20 cellular contexts compared by ENCODE assay signal in the genomic region with DNA sequence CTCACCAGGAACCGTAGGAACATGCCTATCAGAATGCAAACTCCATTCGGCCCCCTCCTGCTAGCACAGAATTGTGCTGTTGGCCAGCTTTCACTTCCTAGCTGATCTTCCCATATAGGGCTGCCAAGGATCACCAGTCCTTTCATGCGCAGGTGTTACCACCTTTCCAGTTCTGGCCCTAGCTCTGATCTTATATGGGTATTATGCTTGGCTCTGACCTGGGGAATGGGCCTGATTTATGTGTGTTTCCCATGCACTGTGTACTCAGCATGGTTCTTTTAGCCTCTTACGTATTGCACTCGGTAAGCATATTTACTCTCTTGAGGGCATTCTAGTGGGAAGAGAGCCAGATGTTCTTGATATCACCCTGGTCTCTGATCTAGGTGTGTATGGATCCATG. TPM values are rescaled to one million over a fixed set of nuclear protein-coding genes. Genes with fewer than 3 reads are reported as not detected.
DNase-seq lines count a peak whose midpoint lies in the region; ATAC-seq and TF ChIP-seq lines count a peak whose summit lies in the region.
"Had no signal": no experiment of that assay in that cellular context is flagged by ENCODE, and none has a peak within 500 bp of the region (broad histone marks: within the 10 kb centered on the region; RNA-seq: fewer than 3 reads in every experiment).

No MANE protein-coding gene starts in this region.

- no peaks in the 10 kb centered on the region for H3K9me3 Mint-ChIP-seq in CD4-positive, alpha-beta T cell
- H3K9me3 Mint-ChIP-seq: CD4-positive, alpha-beta memory T cell; T-cell had no signal

- CTCF ChIA-PET in CD4-positive, alpha-beta T cell (lab: Charles Lee), result interaction anchor here (1.5 kb wide), 1 partner anchor 12 kb away, joined by 3 read pairs; no protein-coding TSS in a partner anchor

- no peak overlapping the region for H3K4me3 Mint-ChIP-seq in CD4-positive, alpha-beta T cell

- H3K27me3 Mint-ChIP-seq in CD4-positive, alpha-beta T cell, result no peaks in the 10 kb centered on the region
- H3K27me3 Mint-ChIP-seq: CD4-positive, alpha-beta memory T cell; T-cell had no signal

- no peaks in the 10 kb centered on the region for H3K4me1 ChIP-seq in left lung
- H3K4me1 ChIP-seq in aorta (ENCODE audit: control insufficient read depth in 1 of 2, insufficient read depth in 2 of 2, low read length in 2 of 2), result no peaks in the 10 kb centered on the region
- H3K4me1 ChIP-seq in effector memory CD4-positive, alpha-beta T cell (ENCODE audit: control insufficient read depth, insufficient read depth, low read length, poor library complexity, severe bottlenecking), result peaks cover 7% of the 10 kb centered on the region
- H3K4me1 ChIP-seq: Caco-2 had no signal

- no peaks in the 10 kb centered on the region for H3K9me3 ChIP-seq in CD4-positive, alpha-beta T cell (ENCODE audit: control insufficient read depth, low read length)
- H3K9me3 ChIP-seq in left lung (no peaks in the 10 kb centered on the region), aorta (ENCODE audit: control insufficient read depth, low read length) (peaks cover 2% of the 10 kb centered on the region)
- no peaks in the 10 kb centered on the region for H3K9me3 ChIP-seq in effector memory CD4-positive, alpha-beta T cell (ENCODE audit: control insufficient read depth, low read length)
- H3K9me3 ChIP-seq: Caco-2 had no signal

- peak overlapping the region; percentile 51 for H3K27ac Mint-ChIP-seq in CD4-positive, alpha-beta T cell

- no peaks in the 10 kb centered on the region for H3K36me3 ChIP-seq in left lung
- peaks cover 0 to 5% of the 10 kb centered on the region in 2 donors for H3K36me3 ChIP-seq in aorta (ENCODE audit: control insufficient read depth in 1 of 2, insufficient read depth in 2 of 2, low read length in 1 of 2)
- H3K36me3 ChIP-seq in effector memory CD4-positive, alpha-beta T cell (ENCODE audit: control insufficient read depth, insufficient read depth, low read length), result peaks cover 3% of the 10 kb centered on the region

- 89 to 90% methylated on average over 5 of the region's 5 CpGs for WGBS in aorta, 2 donors

- POLR2A ChIA-PET in CD4-positive, alpha-beta T cell (lab: Charles Lee), result interaction anchor here (2.3 kb wide), 1 partner anchor 11 kb away, joined by 7 read pairs; a partner anchor contains a TSS

- H3K27me3 ChIP-seq in CD4-positive, alpha-beta T cell (ENCODE audit: control insufficient read depth, insufficient read depth, low read length), result no peaks in the 10 kb centered on the region
- H3K27me3 ChIP-seq in left lung, result no peaks in the 10 kb centered on the region
- no peaks in the 10 kb centered on the region for H3K27me3 ChIP-seq in aorta (ENCODE audit: control insufficient read depth in 1 of 2, insufficient read depth in 2 of 2, low read length in 1 of 2)
- no peaks in the 10 kb centered on the region for H3K27me3 ChIP-seq in effector memory CD4-positive, alpha-beta T cell (replicated peaks; ENCODE audit: control insufficient read depth, insufficient read depth, low read length, poor library complexity, severe bottlenecking)

- ATAC-seq in CD4-positive, alpha-beta T cell (ENCODE audit: poor library complexity), result no peak
- ATAC-seq in left lung, result peak; percentile 60
- ATAC-seq in aorta (ENCODE audit: low FRiP score), result no peak
- ATAC-seq: HCT116, SK-N-SH treated with all-trans-retinoic acid at 6 μM for 48 hours had no signal

- H3K36me3 Mint-ChIP-seq in CD4-positive, alpha-beta T cell (ENCODE audit: low read depth), result peaks cover 24% of the 10 kb centered on the region

- peaks cover 36% of the 10 kb centered on the region for H3K4me1 Mint-ChIP-seq in CD4-positive, alpha-beta T cell (ENCODE audit: low read depth)

- H3K4me3 ChIP-seq in left lung (no peak overlapping the region), aorta (ENCODE audit: low read length in 2 of 2) (no peak overlapping the region)
- H3K4me3 ChIP-seq in effector memory CD4-positive, alpha-beta T cell (ENCODE audit: insufficient read depth, low read depth, low read length, poor library complexity, severe bottlenecking), result no peak overlapping the region

- no peak overlapping the region for H3K27ac ChIP-seq in CD4-positive, alpha-beta T cell (ENCODE audit: low read depth, low read length)
- H3K27ac ChIP-seq in left lung (no peak overlapping the region), aorta (ENCODE audit: low read depth in 1 of 2, low read length in 2 of 2) (no peak overlapping the region)
- no peak overlapping the region for H3K27ac ChIP-seq in effector memory CD4-positive, alpha-beta T cell (ENCODE audit: insufficient read depth, low read length, poor library complexity, severe bottlenecking)
- H3K27ac ChIP-seq: RWPE1 had no signal

- intact Hi-C loops in CD4-positive, alpha-beta T cell (cut with DNase I, micrococcal nuclease), result no loop called here
- intact Hi-C loops in left lung (cut with DNase I) (no loop called here), aorta (cut with DNase I) (no loop called here)

- TF ChIP-seq CTCF in CD4-positive, alpha-beta T cell (IDR thresholded peaks at IDR 0.05), result no peak
- no peak for TF ChIP-seq CTCF in left lung (IDR thresholded peaks at IDR 0.05)

- no peak for DNase-seq in CD4-positive, alpha-beta T cell
- peak; percentile 88 for DNase-seq in NCI-H2029 treated with DMSO at 0.1 percent for 48 hours (lab: John Stamatoyannopoulos, UW)
- peak; percentile 21 to 26 for DNase-seq in SHP77 (lab: John Stamatoyannopoulos, UW)
- DNase-seq in left lung, result no peak
- no peak for DNase-seq in aorta
- DNase-seq in NCI-H345 (lab: John Stamatoyannopoulos, UW), result no peak
- DNase-seq in effector memory CD4-positive, alpha-beta T cell, result no peak
- DNase-seq: Caco-2; CD4-positive, alpha-beta memory T cell; DMS 273 treated with DMSO at 0.1 percent for 48 hours; GOT3; IMR-90; MV-4-11; NCI-H1694 treated with DMSO at 0.1 percent for 48 hours; NCI-H226; NCI-H526; T-cell had no signal

RNA-seq across cellular contexts. Expression of a gene that starts 11.1 kb away (rescaled TPM):
- total RNA-seq in CD4-positive, alpha-beta T cell, result 1 to 10 TPM; 2.9 to 3.1 TPM
- total RNA-seq in left lung, result 1 to 10 TPM; 3.7 to 5.7 TPM
- total RNA-seq in aorta, result 1 to 10 TPM; 1.5 to 3.3 TPM
- 10 to 100 TPM in 1 of 2 donors, under 1 TPM in 1; 0.82 to 14.5 TPM for polyA plus RNA-seq in aorta

Comparison
In these comparisons a context has a peak if more than half of its experiments do, and no peak if none do; other contexts are left out.
1. DNase-seq: peak in NCI-H2029 treated with DMSO at 0.1 percent for 48 hours (single experiment) and SHP77 (2 of 2); none in CD4-positive, alpha-beta T cell (0 of 10), left lung (0 of 2), aorta (0 of 2), NCI-H345 (single experiment) and effector memory CD4-positive, alpha-beta T cell (0 of 3).